In the genomic region with DNA sequence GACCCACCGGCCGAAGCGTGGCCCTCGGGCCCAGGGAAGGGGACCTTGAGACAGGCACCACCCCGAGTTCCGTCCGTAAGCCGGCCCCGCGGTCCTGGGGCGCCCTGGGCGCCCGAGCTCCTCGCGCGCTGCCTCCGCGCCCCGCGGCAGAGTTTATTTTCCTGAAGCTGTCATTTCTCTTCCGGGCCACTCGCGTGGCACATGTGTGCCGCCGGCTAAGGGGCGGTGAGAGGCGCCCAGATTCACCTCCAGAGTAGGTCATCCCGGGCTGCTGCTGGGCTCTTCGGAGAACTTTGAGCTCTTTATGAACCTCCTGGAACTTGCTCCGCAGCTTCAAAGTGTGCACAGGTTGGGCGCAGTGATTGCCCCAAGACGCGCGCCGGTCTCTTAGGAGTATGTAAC, we compare ENCODE assay signal across 8 cellular contexts.
DNase-seq lines count a peak whose midpoint lies in the region; ATAC-seq, FAIRE-seq and TF ChIP-seq lines count a peak whose summit lies in the region.

No MANE protein-coding gene starts in this region.

- no peaks in the 10 kb centered on the region for H3K27me3 ChIP-seq in iPS-15b (ENCODE audit: control insufficient read depth, insufficient read depth, low read length)

- peak overlapping the region; percentile 67 for H3K4me3 ChIP-seq in iPS-15b (ENCODE audit: low read depth, low read length)

- no peaks in the 10 kb centered on the region for H3K9me3 ChIP-seq in iPS-15b (ENCODE audit: control insufficient read depth, insufficient read depth, low read length)

- peak overlapping the region; percentile 60 for H3K9ac ChIP-seq in iPS-15b (ENCODE audit: low read depth, low read length)

- no peak for FAIRE-seq in D721Med (lab: Jason Lieb, UNC)

- H3K36me3 Mint-ChIP-seq in activated naive CD4-positive, alpha-beta T cell treated with anti-CD3 and anti-CD28 coated beads, Interleukin-2, amount 10 ng/mL, durations not matched to agents 7 days and 5 days, result peaks cover 17% of the 10 kb centered on the region

- TF ChIP-seq CTCF in D721Med (IDR thresholded peaks at IDR 0.05; ENCODE audit: insufficient read depth, missing control alignments), result no peak

- DNase-seq in AG20443 (ENCODE audit: low spot score), result peak; percentile 40
- DNase-seq in NOMO-1 treated with DMSO at 0.1 percent for 48 hours (lab: John Stamatoyannopoulos, UW; ENCODE audit: unreplicated experiment), result peak; percentile 25
- peak; percentile 66 for DNase-seq in activated naive CD4-positive, alpha-beta T cell treated with anti-CD3 and anti-CD28 coated beads, Interleukin-2, amount 10 ng/mL, durations not matched to agents 7 days and 5 days
- peak; percentile 53 to 54 for DNase-seq in stimulated activated CD4-positive, alpha-beta T cell treated with anti-CD3 and anti-CD28 coated beads, Interleukin-2, amount 100 ng/mL, for 24 hours
- no peak for DNase-seq in SKM-1 treated with dmso at 0.1 percent for 144 hours (lab: John Stamatoyannopoulos, UW; ENCODE audit: unreplicated experiment)
- DNase-seq in D721Med (ENCODE audit: insufficient read length, low spot score), result no peak

- H3K27ac Mint-ChIP-seq in activated naive CD4-positive, alpha-beta T cell treated with anti-CD3 and anti-CD28 coated beads, Interleukin-2, amount 10 ng/mL, durations not matched to agents 7 days and 5 days, result peak overlapping the region; percentile 85

- ATAC-seq in GM21515 (IDR thresholded peaks at IDR 0.05; ENCODE audit: unreplicated experiment), result peak; percentile 34

- no peaks in the 10 kb centered on the region for H3K4me1 ChIP-seq in iPS-15b (ENCODE audit: control insufficient read depth, insufficient read depth, low read length)

- H3K4me3 Mint-ChIP-seq in activated naive CD4-positive, alpha-beta T cell treated with anti-CD3 and anti-CD28 coated beads, Interleukin-2, amount 10 ng/mL, durations not matched to agents 7 days and 5 days, result peak overlapping the region; percentile 87

- peaks cover 44% of the 10 kb centered on the region for H3K4me1 Mint-ChIP-seq in activated naive CD4-positive, alpha-beta T cell treated with anti-CD3 and anti-CD28 coated beads, Interleukin-2, amount 10 ng/mL, durations not matched to agents 7 days and 5 days

- CTCF ChIA-PET in activated naive CD4-positive, alpha-beta T cell treated with anti-CD3 and anti-CD28 coated beads, Interleukin-2, amount 10 ng/mL, durations not matched to agents 7 days and 5 days (lab: Charles Lee), result interaction anchor here (0.7 to 2.1 kb wide), 7 partner anchors 8 to 130 kb away, joined by 3 to 11 read pairs (median 3); no protein-coding TSS in a partner anchor

- no peaks in the 10 kb centered on the region for H3K9me3 Mint-ChIP-seq in activated naive CD4-positive, alpha-beta T cell treated with anti-CD3 and anti-CD28 coated beads, Interleukin-2, amount 10 ng/mL, durations not matched to agents 7 days and 5 days

- H3K36me3 ChIP-seq in iPS-15b (ENCODE audit: control insufficient read depth, insufficient read depth, low read length), result no peaks in the 10 kb centered on the region

- no peaks in the 10 kb centered on the region for H3K27me3 Mint-ChIP-seq in activated naive CD4-positive, alpha-beta T cell treated with anti-CD3 and anti-CD28 coated beads, Interleukin-2, amount 10 ng/mL, durations not matched to agents 7 days and 5 days

Comparison
In these comparisons a context has a peak if more than half of its experiments do, and no peak if none do; other contexts are left out.
1. DNase-seq: peak in AG20443 (single experiment), NOMO-1 treated with DMSO at 0.1 percent for 48 hours (single experiment), activated naive CD4-positive, alpha-beta T cell treated with anti-CD3 and anti-CD28 coated beads, Interleukin-2, amount 10 ng/mL, durations not matched to agents 7 days and 5 days (single experiment) and stimulated activated CD4-positive, alpha-beta T cell treated with anti-CD3 and anti-CD28 coated beads, Interleukin-2, amount 100 ng/mL, for 24 hours (2 of 2); none in SKM-1 treated with dmso at 0.1 percent for 144 hours (single experiment) and D721Med (single experiment).